ENCODE assay signal across 1 cellular context in the genomic region with DNA sequence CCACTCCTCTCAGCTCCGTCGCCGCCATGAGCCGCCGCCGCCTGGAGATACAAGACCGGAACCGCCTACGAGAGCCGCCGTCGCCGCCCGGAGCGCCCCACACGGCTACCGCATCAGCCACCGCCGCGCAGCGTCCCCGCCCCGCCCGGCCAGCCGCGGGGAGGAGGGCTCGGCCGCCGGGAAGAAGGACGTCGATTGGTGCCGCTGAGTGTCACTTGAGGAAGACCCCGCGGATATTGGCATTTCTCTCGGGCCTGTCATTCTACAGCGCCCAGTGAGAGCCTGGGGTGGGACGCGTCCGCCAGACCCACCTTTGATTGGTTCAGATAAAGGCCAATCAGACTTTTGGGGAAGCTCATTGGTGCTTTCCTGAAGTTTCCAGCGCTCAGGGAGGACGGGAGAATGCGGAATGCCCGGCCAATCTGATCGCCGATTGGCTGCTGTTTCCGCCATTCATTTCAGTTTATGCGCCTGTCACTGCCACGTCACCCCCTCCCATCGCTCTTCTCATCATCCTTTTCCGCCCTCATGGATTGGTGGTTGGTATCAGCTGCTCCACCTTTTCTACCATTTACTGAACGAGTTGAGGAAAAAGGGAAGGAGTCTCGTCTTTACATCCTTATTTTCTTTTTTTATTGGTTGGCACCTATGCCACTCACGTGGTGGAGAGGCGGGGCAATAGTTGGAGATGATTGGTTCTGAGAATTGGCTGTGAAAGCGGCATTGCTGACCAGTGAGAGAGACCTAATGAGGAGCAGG.
TF ChIP-seq lines count a peak whose summit lies in the region.

OSBP (minus strand) TSS at position 138 of the 759 bp plus-strand sequence; CDS start at position 28, 110 bp downstream.

TF ChIP-seq in HepG2, 621 proteins besides CTCF, POLR2A, EP300 and RAD21 (continued from another document and continues in another):
- 0 out of 2 replicates have a peak, but pooled peaks have one; percentile 59 for TF ChIP-seq TSC22D2 (CRISPR knock-in tag; IDR thresholded peaks at IDR 0.05; ENCODE audit: borderline replicate concordance)
- peak; percentile 70 for TF ChIP-seq HNRNPLL (IDR thresholded peaks at IDR 0.05; ENCODE audit: low read depth, low read length, poor library complexity, severe bottlenecking)
- TF ChIP-seq TAF1 (CRISPR knock-in tag; IDR thresholded peaks at IDR 0.05): peak; percentile 54; the same call in 1 of the 2 replicates
- peak; percentile 50; the same call in 1 of the 2 replicates for TF ChIP-seq KAT8 (CRISPR knock-in tag; IDR thresholded peaks at IDR 0.05)
- peak; percentile 20; the same call in 1 of the 2 replicates for TF ChIP-seq FOXK1 (CRISPR knock-in tag; IDR thresholded peaks at IDR 0.05; ENCODE audit: borderline replicate concordance, low read depth)
- peak; percentile 33; the same call in 1 of the 2 replicates for TF ChIP-seq ZNF263 (CRISPR knock-in tag; IDR thresholded peaks at IDR 0.05)
- TF ChIP-seq TBX2 (CRISPR knock-in tag; IDR thresholded peaks at IDR 0.05; ENCODE audit: borderline replicate concordance): 0 out of 2 replicates have a peak, but pooled peaks have one; percentile 36
- TF ChIP-seq ZFP90 (CRISPR knock-in tag; IDR thresholded peaks at IDR 0.05; ENCODE audit: borderline replicate concordance): no peak; the same call in 1 of the 2 replicates
- 0 out of 2 replicates have a peak, but pooled peaks have one; percentile 16 for TF ChIP-seq ZMAT3 (CRISPR knock-in tag; conservative IDR thresholded peaks at IDR 0.05)
- 0 out of 3 replicates have a peak, but pooled peaks have one; percentile 53 for TF ChIP-seq MXI1 (IDR thresholded peaks at IDR 0.05; ENCODE audit: borderline replicate concordance, low read depth, low read length)
- peak; percentile 98 for TF ChIP-seq CREB1 (IDR thresholded peaks at IDR 0.05)
- TF ChIP-seq CREB1 (CRISPR knock-in tag; IDR thresholded peaks at IDR 0.05): peak; percentile 97
- TF ChIP-seq ZNF143 (CRISPR knock-in tag; IDR thresholded peaks at IDR 0.05): peak; percentile 55
- no peak for TF ChIP-seq ZNF577 (CRISPR knock-in tag; IDR thresholded peaks at IDR 0.05; ENCODE audit: borderline replicate concordance, low read depth)
- peak; percentile 96 for TF ChIP-seq CREM (IDR thresholded peaks at IDR 0.05)
- TF ChIP-seq CREM (CRISPR knock-in tag; IDR thresholded peaks at IDR 0.05): peak; percentile 42; the same call in 1 of the 2 replicates
- no peak for TF ChIP-seq CBX2 (IDR thresholded peaks at IDR 0.05; ENCODE audit: low read depth, low read length)
- no peak for TF ChIP-seq CBX2 (CRISPR knock-in tag; IDR thresholded peaks at IDR 0.05; ENCODE audit: low read depth)
- TF ChIP-seq ZMYM3 (CRISPR knock-in tag; IDR thresholded peaks at IDR 0.05): no peak
- 0 out of 2 replicates have a peak, but pooled peaks have one; percentile 42 for TF ChIP-seq KLF12 (CRISPR knock-in tag; IDR thresholded peaks at IDR 0.05; ENCODE audit: borderline replicate concordance)
- TF ChIP-seq HOXD1 (CRISPR knock-in tag; IDR thresholded peaks at IDR 0.05): 0 out of 2 replicates have a peak, but pooled peaks have one; percentile 23
- TF ChIP-seq DMAP1 (CRISPR knock-in tag; IDR thresholded peaks at IDR 0.05): peak; percentile 81; the same call in 1 of the 2 replicates
- peak; percentile 97 for TF ChIP-seq ATF1 (CRISPR knock-in tag; IDR thresholded peaks at IDR 0.05)
- no peak for TF ChIP-seq MIER3 (CRISPR knock-in tag; IDR thresholded peaks at IDR 0.05; ENCODE audit: borderline replicate concordance)
- TF ChIP-seq TGIF2 (CRISPR knock-in tag; IDR thresholded peaks at IDR 0.05): no peak
- peak; percentile 95 for TF ChIP-seq MEIS1 (CRISPR knock-in tag; IDR thresholded peaks at IDR 0.05; ENCODE audit: borderline replicate concordance)
- TF ChIP-seq NKX3-1 (CRISPR knock-in tag; IDR thresholded peaks at IDR 0.05): 0 out of 2 replicates have a peak, but pooled peaks have one; percentile 30
- peak; percentile 68 for TF ChIP-seq POLR2G (IDR thresholded peaks at IDR 0.05; ENCODE audit: low read depth, low read length)
- TF ChIP-seq MYPOP (CRISPR knock-in tag; IDR thresholded peaks at IDR 0.05): 0 out of 2 replicates have a peak, but pooled peaks have one; percentile 47
- TF ChIP-seq, protein P1, sequence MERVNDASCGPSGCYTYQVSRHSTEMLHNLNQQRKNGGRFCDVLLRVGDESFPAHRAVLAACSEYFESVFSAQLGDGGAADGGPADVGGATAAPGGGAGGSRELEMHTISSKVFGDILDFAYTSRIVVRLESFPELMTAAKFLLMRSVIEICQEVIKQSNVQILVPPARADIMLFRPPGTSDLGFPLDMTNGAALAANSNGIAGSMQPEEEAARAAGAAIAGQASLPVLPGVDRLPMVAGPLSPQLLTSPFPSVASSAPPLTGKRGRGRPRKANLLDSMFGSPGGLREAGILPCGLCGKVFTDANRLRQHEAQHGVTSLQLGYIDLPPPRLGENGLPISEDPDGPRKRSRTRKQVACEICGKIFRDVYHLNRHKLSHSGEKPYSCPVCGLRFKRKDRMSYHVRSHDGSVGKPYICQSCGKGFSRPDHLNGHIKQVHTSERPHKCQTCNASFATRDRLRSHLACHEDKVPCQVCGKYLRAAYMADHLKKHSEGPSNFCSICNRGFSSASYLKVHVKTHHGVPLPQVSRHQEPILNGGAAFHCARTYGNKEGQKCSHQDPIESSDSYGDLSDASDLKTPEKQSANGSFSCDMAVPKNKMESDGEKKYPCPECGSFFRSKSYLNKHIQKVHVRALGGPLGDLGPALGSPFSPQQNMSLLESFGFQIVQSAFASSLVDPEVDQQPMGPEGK (CRISPR knock-in tag; IDR thresholded peaks at IDR 0.05): peak; percentile 24; the same call in 1 of the 2 replicates
- peak; percentile 96 for TF ChIP-seq NFYC (CRISPR knock-in tag; IDR thresholded peaks at IDR 0.05)
- TF ChIP-seq ZNF331 (CRISPR knock-in tag; IDR thresholded peaks at IDR 0.05): 0 out of 2 replicates have a peak, but pooled peaks have one; percentile 26
- TF ChIP-seq CBX5 (CRISPR knock-in tag; IDR thresholded peaks at IDR 0.05; ENCODE audit: borderline replicate concordance): no peak
- TF ChIP-seq NCOR1 (IDR thresholded peaks at IDR 0.05; ENCODE audit: borderline replicate concordance, low read length): peak; percentile 29; the same call in 1 of the 2 replicates
- TF ChIP-seq, protein P2, sequence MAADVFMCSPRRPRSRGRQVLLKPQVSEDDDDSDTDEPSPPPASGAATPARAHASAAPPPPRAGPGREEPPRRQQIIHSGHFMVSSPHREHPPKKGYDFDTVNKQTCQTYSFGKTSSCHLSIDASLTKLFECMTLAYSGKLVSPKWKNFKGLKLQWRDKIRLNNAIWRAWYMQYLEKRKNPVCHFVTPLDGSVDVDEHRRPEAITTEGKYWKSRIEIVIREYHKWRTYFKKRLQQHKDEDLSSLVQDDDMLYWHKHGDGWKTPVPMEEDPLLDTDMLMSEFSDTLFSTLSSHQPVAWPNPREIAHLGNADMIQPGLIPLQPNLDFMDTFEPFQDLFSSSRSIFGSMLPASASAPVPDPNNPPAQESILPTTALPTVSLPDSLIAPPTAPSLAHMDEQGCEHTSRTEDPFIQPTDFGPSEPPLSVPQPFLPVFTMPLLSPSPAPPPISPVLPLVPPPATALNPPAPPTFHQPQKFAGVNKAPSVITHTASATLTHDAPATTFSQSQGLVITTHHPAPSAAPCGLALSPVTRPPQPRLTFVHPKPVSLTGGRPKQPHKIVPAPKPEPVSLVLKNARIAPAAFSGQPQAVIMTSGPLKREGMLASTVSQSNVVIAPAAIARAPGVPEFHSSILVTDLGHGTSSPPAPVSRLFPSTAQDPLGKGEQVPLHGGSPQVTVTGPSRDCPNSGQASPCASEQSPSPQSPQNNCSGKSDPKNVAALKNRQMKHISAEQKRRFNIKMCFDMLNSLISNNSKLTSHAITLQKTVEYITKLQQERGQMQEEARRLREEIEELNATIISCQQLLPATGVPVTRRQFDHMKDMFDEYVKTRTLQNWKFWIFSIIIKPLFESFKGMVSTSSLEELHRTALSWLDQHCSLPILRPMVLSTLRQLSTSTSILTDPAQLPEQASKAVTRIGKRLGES (CRISPR knock-in tag; IDR thresholded peaks at IDR 0.05; ENCODE audit: borderline replicate concordance): no peak
- TF ChIP-seq, protein P3, sequence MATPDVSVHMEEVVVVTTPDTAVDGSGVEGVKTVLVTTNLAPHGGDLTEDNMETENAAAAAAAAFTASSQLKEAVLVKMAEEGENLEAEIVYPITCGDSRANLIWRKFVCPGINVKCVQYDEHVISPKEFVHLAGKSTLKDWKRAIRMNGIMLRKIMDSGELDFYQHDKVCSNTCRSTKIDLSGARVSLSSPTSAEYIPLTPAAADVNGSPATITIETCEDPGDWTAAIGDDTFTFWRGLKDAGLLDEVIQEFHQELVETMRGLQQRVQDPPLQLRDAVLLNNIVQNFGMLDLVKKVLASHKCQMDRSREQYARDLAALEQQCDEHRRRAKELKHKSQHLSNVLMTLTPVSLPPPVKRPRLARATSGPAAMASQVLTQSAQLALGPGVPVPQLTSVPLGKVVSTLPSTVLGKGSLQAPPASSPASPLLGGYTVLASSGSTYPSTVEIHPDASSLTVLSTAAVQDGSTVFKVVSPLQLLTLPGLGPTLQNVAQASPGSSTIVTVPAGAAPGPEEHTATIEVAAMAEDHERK (CRISPR knock-in tag; IDR thresholded peaks at IDR 0.05; ENCODE audit: low read depth): 0 out of 2 replicates have a peak, but pooled peaks have one; percentile 38
- TF ChIP-seq, protein P4, sequence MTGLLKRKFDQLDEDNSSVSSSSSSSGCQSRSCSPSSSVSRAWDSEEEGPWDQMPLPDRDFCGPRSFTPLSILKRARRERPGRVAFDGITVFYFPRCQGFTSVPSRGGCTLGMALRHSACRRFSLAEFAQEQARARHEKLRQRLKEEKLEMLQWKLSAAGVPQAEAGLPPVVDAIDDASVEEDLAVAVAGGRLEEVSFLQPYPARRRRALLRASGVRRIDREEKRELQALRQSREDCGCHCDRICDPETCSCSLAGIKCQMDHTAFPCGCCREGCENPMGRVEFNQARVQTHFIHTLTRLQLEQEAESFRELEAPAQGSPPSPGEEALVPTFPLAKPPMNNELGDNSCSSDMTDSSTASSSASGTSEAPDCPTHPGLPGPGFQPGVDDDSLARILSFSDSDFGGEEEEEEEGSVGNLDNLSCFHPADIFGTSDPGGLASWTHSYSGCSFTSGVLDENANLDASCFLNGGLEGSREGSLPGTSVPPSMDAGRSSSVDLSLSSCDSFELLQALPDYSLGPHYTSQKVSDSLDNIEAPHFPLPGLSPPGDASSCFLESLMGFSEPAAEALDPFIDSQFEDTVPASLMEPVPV (CRISPR knock-in tag; IDR thresholded peaks at IDR 0.05): 0 out of 2 replicates have a peak, but pooled peaks have one; percentile 16
- TF ChIP-seq JUNB (CRISPR knock-in tag; IDR thresholded peaks at IDR 0.05; ENCODE audit: borderline replicate concordance): no peak
- TF ChIP-seq CENPT (CRISPR knock-in tag; IDR thresholded peaks at IDR 0.05; ENCODE audit: low read depth): no peak
- TF ChIP-seq ZNF572 (CRISPR knock-in tag; IDR thresholded peaks at IDR 0.05): no peak
- TF ChIP-seq ZNF12 (CRISPR knock-in tag; IDR thresholded peaks at IDR 0.05): no peak
- TF ChIP-seq, protein P5, sequence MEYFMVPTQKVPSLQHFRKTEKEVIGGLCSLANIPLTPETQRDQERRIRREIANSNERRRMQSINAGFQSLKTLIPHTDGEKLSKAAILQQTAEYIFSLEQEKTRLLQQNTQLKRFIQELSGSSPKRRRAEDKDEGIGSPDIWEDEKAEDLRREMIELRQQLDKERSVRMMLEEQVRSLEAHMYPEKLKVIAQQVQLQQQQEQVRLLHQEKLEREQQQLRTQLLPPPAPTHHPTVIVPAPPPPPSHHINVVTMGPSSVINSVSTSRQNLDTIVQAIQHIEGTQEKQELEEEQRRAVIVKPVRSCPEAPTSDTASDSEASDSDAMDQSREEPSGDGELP (IDR thresholded peaks at IDR 0.05; ENCODE audit: borderline replicate concordance, low read depth): peak; percentile 81
- TF ChIP-seq, protein P6, sequence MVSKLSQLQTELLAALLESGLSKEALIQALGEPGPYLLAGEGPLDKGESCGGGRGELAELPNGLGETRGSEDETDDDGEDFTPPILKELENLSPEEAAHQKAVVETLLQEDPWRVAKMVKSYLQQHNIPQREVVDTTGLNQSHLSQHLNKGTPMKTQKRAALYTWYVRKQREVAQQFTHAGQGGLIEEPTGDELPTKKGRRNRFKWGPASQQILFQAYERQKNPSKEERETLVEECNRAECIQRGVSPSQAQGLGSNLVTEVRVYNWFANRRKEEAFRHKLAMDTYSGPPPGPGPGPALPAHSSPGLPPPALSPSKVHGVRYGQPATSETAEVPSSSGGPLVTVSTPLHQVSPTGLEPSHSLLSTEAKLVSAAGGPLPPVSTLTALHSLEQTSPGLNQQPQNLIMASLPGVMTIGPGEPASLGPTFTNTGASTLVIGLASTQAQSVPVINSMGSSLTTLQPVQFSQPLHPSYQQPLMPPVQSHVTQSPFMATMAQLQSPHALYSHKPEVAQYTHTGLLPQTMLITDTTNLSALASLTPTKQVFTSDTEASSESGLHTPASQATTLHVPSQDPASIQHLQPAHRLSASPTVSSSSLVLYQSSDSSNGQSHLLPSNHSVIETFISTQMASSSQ (IDR thresholded peaks at IDR 0.05; ENCODE audit: low read depth): no peak
- TF ChIP-seq, protein P6 (CRISPR knock-in tag; IDR thresholded peaks at IDR 0.05; ENCODE audit: borderline replicate concordance): 0 out of 2 replicates have a peak, but pooled peaks have one; percentile 14
- TF ChIP-seq ZNF230 (CRISPR knock-in tag; IDR thresholded peaks at IDR 0.05): 0 out of 2 replicates have a peak, but pooled peaks have one; percentile 48
- no peak for TF ChIP-seq DR1 (CRISPR knock-in tag; IDR thresholded peaks at IDR 0.05)
- no peak for TF ChIP-seq SYNCRIP (IDR thresholded peaks at IDR 0.05; ENCODE audit: insufficient read depth, low read depth, low read length)
- peak; percentile 40; the same call in 1 of the 2 replicates for TF ChIP-seq MED1 (CRISPR knock-in tag; IDR thresholded peaks at IDR 0.05)
- TF ChIP-seq GABPB1 (CRISPR knock-in tag; IDR thresholded peaks at IDR 0.05): peak; percentile 77
- TF ChIP-seq RNF2 (conservative IDR thresholded peaks at IDR 0.05; ENCODE audit: low read depth): 0 out of 2 replicates have a peak, but pooled peaks have one; percentile 8
- TF ChIP-seq PCBP1 (IDR thresholded peaks at IDR 0.05; ENCODE audit: borderline replicate concordance, low read depth, low read length): 0 out of 2 replicates have a peak, but pooled peaks have one; percentile 71
